22 cellular contexts compared by ENCODE assay signal in genomic region chr18:69599377-69599776, GRCh38.
DNase-seq lines count a peak whose midpoint lies in the region; ATAC-seq lines count a peak whose summit lies in the region.
"Had no signal": no experiment of that assay in that cellular context is flagged by ENCODE, and none has a peak within 500 bp of the region (broad histone marks: within the 10 kb centered on the region; RNA-seq: fewer than 3 reads in every experiment).

No MANE protein-coding gene starts in this region.

- 89 to 91% methylated on average over 8 of the region's 8 CpGs for WGBS in aorta, 2 donors

- H3K4me3 ChIP-seq in aorta (ENCODE audit: low read length in 2 of 2) = no peak overlapping the region
- H3K4me3 ChIP-seq: BLaER1, dorsolateral prefrontal cortex, esophagus squamous epithelium, neural progenitor cell, pancreas, SJSA1 had no signal

- H3K36me3 ChIP-seq in aorta (ENCODE audit: control insufficient read depth in 1 of 2, insufficient read depth in 2 of 2, low read length in 1 of 2) = no peaks in the 10 kb centered on the region
- H3K36me3 ChIP-seq: BLaER1, esophagus squamous epithelium, neural progenitor cell, pancreas, SJSA1 had no signal

- H3K27me3 ChIP-seq in aorta (ENCODE audit: control insufficient read depth in 1 of 2, insufficient read depth in 2 of 2, low read length in 1 of 2) = no peaks in the 10 kb centered on the region
- H3K27me3 ChIP-seq: BLaER1, dorsolateral prefrontal cortex, esophagus squamous epithelium, foreskin keratinocyte, neural progenitor cell, pancreas, SJSA1 had no signal

- H3K4me1 ChIP-seq in aorta (ENCODE audit: control insufficient read depth in 1 of 2, insufficient read depth in 2 of 2, low read length in 2 of 2) = no peaks in the 10 kb centered on the region
- H3K4me1 ChIP-seq: BLaER1, esophagus squamous epithelium, foreskin keratinocyte, neural progenitor cell, pancreas, SJSA1 had no signal

- intact Hi-C loops in aorta (cut with DNase I) = no loop called here

- no peaks in the 10 kb centered on the region for H3K9me3 ChIP-seq in aorta (ENCODE audit: control insufficient read depth, low read length)
- H3K9me3 ChIP-seq: pancreas, SJSA1 had no signal

- ATAC-seq in aorta (ENCODE audit: low FRiP score) = no peak
- ATAC-seq: activated CD8-positive, alpha-beta T cell treated with anti-CD3 and anti-CD28 coated beads, Interleukin-2, amount 10 ng/mL, durations not matched to agents 7 days and 5 days; foreskin keratinocyte; pancreas; stimulated activated memory B cell treated with anti-CD40 and anti-IgM and Interleukin-4, amounts not matched to agents 10 μg/mL and 1 μg/mL and 100 μg/mL, for 72 hours had no signal

- DNase-seq in DMS79 treated with DMSO at 0.1 percent for 48 hours (lab: John Stamatoyannopoulos, UW) = peak; percentile 72
- peak; percentile 100 for DNase-seq in NCI-H146 (lab: John Stamatoyannopoulos, UW)
- peak; percentile 96 for DNase-seq in NCI-H345 (lab: John Stamatoyannopoulos, UW)
- peak; percentile 53 to 82 for DNase-seq in SHP77 (lab: John Stamatoyannopoulos, UW)
- DNase-seq in aorta = no peak
- no peak for DNase-seq in NCI-H446 (lab: John Stamatoyannopoulos, UW)
- no peak for DNase-seq in foreskin melanocyte
- DNase-seq: activated CD8-positive, alpha-beta T cell treated with anti-CD3 and anti-CD28 coated beads, Interleukin-2, amount 10 ng/mL, durations not matched to agents 7 days and 5 days; amniotic stem cell; dorsolateral prefrontal cortex; esophagus squamous epithelium; foreskin keratinocyte; GOT3; HFFc6; NCI-H1048; pancreas; T-helper 9 cell; trophoblast cell had no signal

- H3K27ac ChIP-seq in aorta (ENCODE audit: low read depth in 1 of 2, low read length in 2 of 2) = no peak overlapping the region
- H3K27ac ChIP-seq: BLaER1, dorsolateral prefrontal cortex, esophagus squamous epithelium, foreskin keratinocyte, neural progenitor cell, pancreas, SJSA1 had no signal

Comparison
In these comparisons a context has a peak if more than half of its experiments do, and no peak if none do; other contexts are left out.
1. DNase-seq: peak in DMS79 treated with DMSO at 0.1 percent for 48 hours (single experiment), NCI-H146 (single experiment), NCI-H345 (single experiment) and SHP77 (2 of 2); none in aorta (0 of 2), NCI-H446 (0 of 2) and foreskin melanocyte (single experiment).